11 cellular contexts compared by ENCODE assay signal in genomic region chr9:35619800-35620158, GRCh38. TPM values are rescaled to one million over a fixed set of nuclear protein-coding genes. Genes with fewer than 3 reads are reported as not detected.
DNase-seq lines count a peak whose midpoint lies in the region; ATAC-seq, FAIRE-seq and TF ChIP-seq lines count a peak whose summit lies in the region.
"Had no signal": no experiment of that assay in that cellular context is flagged by ENCODE, and none has a peak within 500 bp of the region (broad histone marks: within the 10 kb centered on the region; RNA-seq: fewer than 3 reads in every experiment).

No MANE protein-coding gene starts in this region.

- peaks cover 4% of the 10 kb centered on the region for H3K4me1 Mint-ChIP-seq in astrocyte (ENCODE audit: low read depth, unreplicated experiment)
- H3K4me1 Mint-ChIP-seq in CD14-positive monocyte = peaks cover 38% of the 10 kb centered on the region

- ATAC-seq in GM21423 (IDR thresholded peaks at IDR 0.05; ENCODE audit: unreplicated experiment) (peak; percentile 61), HG03457 (IDR thresholded peaks at IDR 0.05; ENCODE audit: unreplicated experiment) (peak; percentile 47)

- H3K27ac ChIP-seq in astrocyte (ENCODE audit: low read depth, low read length) = no peak overlapping the region
- H3K27ac ChIP-seq: SK-N-MC had no signal

- H3K27me3 ChIP-seq in astrocyte (ENCODE audit: insufficient read depth, low read length) (peaks cover 27% of the 10 kb centered on the region), HAP-1 (ENCODE audit: low read depth) (peaks cover 9% of the 10 kb centered on the region; the same call in 1 of the 2 replicates)

- H3K27ac Mint-ChIP-seq in astrocyte (ENCODE audit: unreplicated experiment) (no peak overlapping the region), CD14-positive monocyte (peak overlapping the region in 1 of 7 donors; percentile 81)

- H2AFZ ChIP-seq in astrocyte (ENCODE audit: low read depth, low read length) = no peak overlapping the region

- H3K36me3 Mint-ChIP-seq in astrocyte (ENCODE audit: low read depth, unreplicated experiment) (peaks cover 6% of the 10 kb centered on the region), CD14-positive monocyte (peaks cover 3 to 4% of the 10 kb centered on the region in 2 donors)

- no peaks in the 10 kb centered on the region for H3K9me3 ChIP-seq in astrocyte (ENCODE audit: insufficient read depth, low read depth, low read length)
- H3K9me3 ChIP-seq in HAP-1 = no peaks in the 10 kb centered on the region

- H3K27me3 Mint-ChIP-seq in astrocyte (ENCODE audit: low read depth, unreplicated experiment) (peaks cover 57% of the 10 kb centered on the region), CD14-positive monocyte (ENCODE audit: low read depth in 3 of 3) (peaks cover 8 to 24% (median 16%) of the 10 kb centered on the region in 3 donors)

- H3K36me3 ChIP-seq in astrocyte (ENCODE audit: insufficient read depth, low read length) (no peaks in the 10 kb centered on the region), HAP-1 (replicated peaks) (no peaks in the 10 kb centered on the region)

- intact Hi-C loops in CD14-positive monocyte (cut with micrococcal nuclease) = no loop called here

- in situ Hi-C loops in HAP-1 (cut with MboI; ENCODE audit: low sequenced_read_pairs) = no loop called here

- no peak overlapping the region for H3K4me2 ChIP-seq in astrocyte (ENCODE audit: low read length)

- H3K4me3 Mint-ChIP-seq in astrocyte (ENCODE audit: unreplicated experiment) (peak overlapping the region; percentile 54), CD14-positive monocyte (peak overlapping the region in 1 of 2 donors; percentile 43)

- H3K79me2 ChIP-seq in astrocyte (ENCODE audit: insufficient read depth, low read length) = no peaks in the 10 kb centered on the region

- H3K4me3 ChIP-seq in astrocyte (ENCODE audit: insufficient read depth, low read depth, low read length) (no peak overlapping the region), HAP-1 (no peak overlapping the region)
- H3K4me3 ChIP-seq: SK-N-MC had no signal

- H3K4me1 ChIP-seq in astrocyte (ENCODE audit: insufficient read depth, low read length) (peaks cover 8% of the 10 kb centered on the region), HAP-1 (no peaks in the 10 kb centered on the region)

- no peaks in the 10 kb centered on the region for H4K20me1 ChIP-seq in astrocyte (ENCODE audit: insufficient read depth, low read length)

- H3K9ac ChIP-seq in astrocyte (ENCODE audit: low read length) = no peak overlapping the region

- TF ChIP-seq CTCF in astrocyte (IDR thresholded peaks at IDR 0.05; ENCODE audit: insufficient read depth, low read depth, low read length) (no peak), CD14-positive monocyte (IDR thresholded peaks at IDR 0.05) (no peak)

- peaks cover 6% of the 10 kb centered on the region for H3K9me3 Mint-ChIP-seq in astrocyte (ENCODE audit: unreplicated experiment)
- H3K9me3 Mint-ChIP-seq in CD14-positive monocyte = no peaks in the 10 kb centered on the region

- peak; percentile 68 for FAIRE-seq in GM12892 (lab: Jason Lieb, UNC)
- FAIRE-seq in astrocyte (lab: Jason Lieb, UNC) = no peak

- no peak for TF ChIP-seq POLR2A in GM12892 (IDR thresholded peaks at IDR 0.05; ENCODE audit: low read depth, low read length)

- DNase-seq in GM12892 (ENCODE audit: insufficient read length) (no peak), astrocyte (ENCODE audit: low read depth) (no peak), HAP-1 (ENCODE audit: low spot score in 2 of 2) (no peak), activated gamma-delta T cell treated with Interleukin-2 at 50 U/mL for 16 hours (no peak), CD14-positive monocyte (ENCODE audit: low spot score) (no peak), ecto neural progenitor cell (ENCODE audit: low spot score) (no peak)
- DNase-seq: retina had no signal

RNA-seq across cellular contexts. Expression of gene CD72, which starts 1.6 kb away (rescaled TPM):
- 5.5 TPM for polyA plus RNA-seq in GM12892 (2012; ENCODE audit: missing spikeins)
- total RNA-seq in astrocyte = 1.8 and 2.4 TPM in 2 replicates
- 1 to 10 TPM; 1.6 to 1.8 TPM for polyA plus RNA-seq in CD14-positive monocyte

RNA-seq across cellular contexts. Expression of gene TESK1, which starts 14.7 kb away (rescaled TPM):
- 6.2 TPM for polyA plus RNA-seq in GM12892 (2012; ENCODE audit: missing spikeins)
- 30.9 and 33.7 TPM in 2 replicates for total RNA-seq in astrocyte
- 1 to 10 TPM; 2.9 TPM for polyA plus RNA-seq in CD14-positive monocyte

RNA-seq across cellular contexts. Expression of gene SIT1, which starts 31.0 kb away (rescaled TPM):
- polyA plus RNA-seq in GM12892 (2012; ENCODE audit: missing spikeins) = 24.3 TPM
- total RNA-seq in astrocyte = not detected in 2 replicates
- polyA plus RNA-seq in CD14-positive monocyte = under 1 TPM; 0.27 to 0.36 TPM

RNA-seq across cellular contexts. Expression of gene RMRP, which starts 38.0 kb away (rescaled TPM):
- polyA plus RNA-seq in GM12892 (2012; ENCODE audit: missing spikeins) = not detected
- total RNA-seq in astrocyte = 13,402 and 14,410 TPM in 2 replicates
- 10 to 100 TPM in 1 of 2 donors, not detected in 1; 13.3 TPM for polyA plus RNA-seq in CD14-positive monocyte
- polyA plus RNA-seq: urinary bladder had no signal

RNA-seq across cellular contexts. Expression of gene CCDC107, which starts 38.3 kb away (rescaled TPM):
- polyA plus RNA-seq in GM12892 (2012; ENCODE audit: missing spikeins) = 12.7 TPM
- total RNA-seq in astrocyte = 15.5 and 18.8 TPM in 2 replicates
- polyA plus RNA-seq in CD14-positive monocyte = 10 to 100 TPM; 23.2 to 32.6 TPM
